Comparison of ENCODE assay signal across 10 cellular contexts in genomic region chr10:79138449-79139123, GRCh38.
A peak's percentile ranks its signal among the peaks of the same experiment; 100 is the strongest.
DNase-seq lines count a peak whose midpoint lies in the region; ATAC-seq and TF ChIP-seq lines count a peak whose summit lies in the region.
"Had no signal": no experiment of that assay in that cellular context is flagged by ENCODE, and none has a peak within 500 bp of the region (broad histone marks: within the 10 kb centered on the region; RNA-seq: fewer than 3 reads in every experiment).

No MANE protein-coding gene starts in this region.

- H3K4me1 Mint-ChIP-seq in T-helper 2 cell treated with Interferon-gamma antibody and Interleukin-4, amounts not matched to agents 5 μg/mL and 100 μg/mL, for 36 hours (ENCODE audit: low read depth), result peaks cover 38% of the 10 kb centered on the region
- peaks cover 39% of the 10 kb centered on the region for H3K4me1 Mint-ChIP-seq in activated T-helper 2 cell treated with anti-CD3 and anti-CD28 coated beads, Interferon-gamma antibody, Interleukin-2, Interleukin-4, amounts not matched to agents 10 μg/mL and 5 μg/mL and 100 μg/mL, durations not matched to agents 14 hours and 24 hours and 36 hours (ENCODE audit: low read depth)
- H3K4me1 Mint-ChIP-seq in stimulated activated naive CD8-positive, alpha-beta T cell treated with anti-CD3 and anti-CD28 coated beads, Interleukin-15, amount 100 ng/mL, for 72 hours, result peaks cover 69% of the 10 kb centered on the region

- no peaks in the 10 kb centered on the region for H3K27me3 Mint-ChIP-seq in T-helper 2 cell treated with Interferon-gamma antibody and Interleukin-4, amounts not matched to agents 5 μg/mL and 100 μg/mL, for 36 hours (ENCODE audit: low read depth)
- H3K27me3 Mint-ChIP-seq in activated T-helper 2 cell treated with anti-CD3 and anti-CD28 coated beads, Interferon-gamma antibody, Interleukin-2, Interleukin-4, amounts not matched to agents 10 μg/mL and 5 μg/mL and 100 μg/mL, durations not matched to agents 14 hours and 24 hours and 36 hours (ENCODE audit: low read depth), result no peaks in the 10 kb centered on the region
- H3K27me3 Mint-ChIP-seq in stimulated activated naive CD8-positive, alpha-beta T cell treated with anti-CD3 and anti-CD28 coated beads, Interleukin-15, amount 100 ng/mL, for 72 hours, result no peaks in the 10 kb centered on the region

- peak overlapping the region; percentile 87 to 95 for H3K27ac ChIP-seq in lung (ENCODE audit: low read depth in 1 of 2, low read length in 1 of 2)
- H3K27ac ChIP-seq: VCaP had no signal

- peaks cover 30 to 41% of the 10 kb centered on the region in 2 donors for H3K4me1 ChIP-seq in lung (ENCODE audit: control insufficient read depth in 2 of 2, insufficient read depth in 2 of 2, low read length in 2 of 2)

- H3K27me3 ChIP-seq in lung (ENCODE audit: control insufficient read depth, insufficient read depth), result no peaks in the 10 kb centered on the region

- TF ChIP-seq CTCF in lung (IDR thresholded peaks at IDR 0.05; ENCODE audit: control extremely low read depth, extremely low read depth), result no peak

- H3K4me3 ChIP-seq in lung, result no peak overlapping the region

- H3K27ac Mint-ChIP-seq in T-helper 2 cell treated with Interferon-gamma antibody and Interleukin-4, amounts not matched to agents 5 μg/mL and 100 μg/mL, for 36 hours, result peak overlapping the region; percentile 91
- peak overlapping the region; percentile 91 for H3K27ac Mint-ChIP-seq in activated T-helper 2 cell treated with anti-CD3 and anti-CD28 coated beads, Interferon-gamma antibody, Interleukin-2, Interleukin-4, amounts not matched to agents 10 μg/mL and 5 μg/mL and 100 μg/mL, durations not matched to agents 14 hours and 24 hours and 36 hours
- peak overlapping the region; percentile 16 to 98 for H3K27ac Mint-ChIP-seq in stimulated activated naive CD8-positive, alpha-beta T cell treated with anti-CD3 and anti-CD28 coated beads, Interleukin-15, amount 100 ng/mL, for 72 hours

- no peaks in the 10 kb centered on the region for H3K9me3 Mint-ChIP-seq in T-helper 2 cell treated with Interferon-gamma antibody and Interleukin-4, amounts not matched to agents 5 μg/mL and 100 μg/mL, for 36 hours
- H3K9me3 Mint-ChIP-seq in activated T-helper 2 cell treated with anti-CD3 and anti-CD28 coated beads, Interferon-gamma antibody, Interleukin-2, Interleukin-4, amounts not matched to agents 10 μg/mL and 5 μg/mL and 100 μg/mL, durations not matched to agents 14 hours and 24 hours and 36 hours, result no peaks in the 10 kb centered on the region
- H3K9me3 Mint-ChIP-seq in stimulated activated naive CD8-positive, alpha-beta T cell treated with anti-CD3 and anti-CD28 coated beads, Interleukin-15, amount 100 ng/mL, for 72 hours, result no peaks in the 10 kb centered on the region

- ATAC-seq in lung (ENCODE audit: insufficient read depth, low FRiP score) (no peak), GM18907 (IDR thresholded peaks at IDR 0.05; ENCODE audit: unreplicated experiment) (no peak)
- ATAC-seq in stimulated activated naive CD8-positive, alpha-beta T cell treated with anti-CD3 and anti-CD28 coated beads, Interleukin-15, amount 100 ng/mL, for 72 hours, result no peak

- no peaks in the 10 kb centered on the region for H3K9me3 ChIP-seq in lung (ENCODE audit: control insufficient read depth in 2 of 2, insufficient read depth in 1 of 2, low read length in 1 of 2)

- peak overlapping the region; percentile 81 for H3K4me3 Mint-ChIP-seq in T-helper 2 cell treated with Interferon-gamma antibody and Interleukin-4, amounts not matched to agents 5 μg/mL and 100 μg/mL, for 36 hours
- no peak overlapping the region for H3K4me3 Mint-ChIP-seq in activated T-helper 2 cell treated with anti-CD3 and anti-CD28 coated beads, Interferon-gamma antibody, Interleukin-2, Interleukin-4, amounts not matched to agents 10 μg/mL and 5 μg/mL and 100 μg/mL, durations not matched to agents 14 hours and 24 hours and 36 hours (ENCODE audit: low read depth)
- peak overlapping the region; percentile 8 to 88 for H3K4me3 Mint-ChIP-seq in stimulated activated naive CD8-positive, alpha-beta T cell treated with anti-CD3 and anti-CD28 coated beads, Interleukin-15, amount 100 ng/mL, for 72 hours

- DNase-seq in T-helper 2 cell treated with Interferon-gamma antibody and Interleukin-4, amounts not matched to agents 5 μg/mL and 100 μg/mL, for 36 hours (ENCODE audit: low spot score), result no peak
- DNase-seq in T-helper 2 cell, result no peak
- DNase-seq in activated T-helper 2 cell treated with anti-CD3 and anti-CD28 coated beads, Interferon-gamma antibody, Interleukin-2, Interleukin-4, amounts not matched to agents 10 μg/mL and 5 μg/mL and 100 μg/mL, durations not matched to agents 14 hours and 24 hours and 36 hours (ENCODE audit: low spot score), result no peak
- DNase-seq in lung (ENCODE audit: low spot score), result no peak
- DNase-seq in stimulated activated naive CD8-positive, alpha-beta T cell treated with anti-CD3 and anti-CD28 coated beads, Interleukin-15, amount 100 ng/mL, for 72 hours, result no peak
- DNase-seq in UCSD-AML1 (lab: John Stamatoyannopoulos, UW; ENCODE audit: unreplicated experiment), result no peak
- no peak for DNase-seq in NCI-H1436 treated with DMSO at 0.1 percent for 48 hours (lab: John Stamatoyannopoulos, UW)
- DNase-seq: NCI-H774 had no signal

- peaks cover 0 to 18% of the 10 kb centered on the region in 2 donors for H3K36me3 ChIP-seq in lung (ENCODE audit: control insufficient read depth in 2 of 2, insufficient read depth in 2 of 2, low read length in 2 of 2)

- H3K36me3 Mint-ChIP-seq in T-helper 2 cell treated with Interferon-gamma antibody and Interleukin-4, amounts not matched to agents 5 μg/mL and 100 μg/mL, for 36 hours (ENCODE audit: low read depth), result peaks cover 27% of the 10 kb centered on the region
- H3K36me3 Mint-ChIP-seq in activated T-helper 2 cell treated with anti-CD3 and anti-CD28 coated beads, Interferon-gamma antibody, Interleukin-2, Interleukin-4, amounts not matched to agents 10 μg/mL and 5 μg/mL and 100 μg/mL, durations not matched to agents 14 hours and 24 hours and 36 hours (ENCODE audit: low read depth), result peaks cover 7% of the 10 kb centered on the region

- intact Hi-C loops in activated T-helper 2 cell treated with anti-CD3 and anti-CD28 coated beads, Interferon-gamma antibody, Interleukin-2, Interleukin-4, amounts not matched to agents 10 μg/mL and 5 μg/mL and 100 μg/mL, durations not matched to agents 14 hours and 24 hours and 36 hours (cut with micrococcal nuclease), result loop anchor here (5.0 kb wide), 1 partner anchor 109 kb away; no protein-coding TSS in a partner anchor

- 73 to 86% methylated on average over 5 of the region's 5 CpGs for WGBS in lung, 2 donors
